ENCODE assay signal across 1 cellular context in genomic region chr4:8595237-8596087, GRCh38.
TF ChIP-seq lines count a peak whose summit lies in the region.

No MANE protein-coding gene starts in this region.

TF ChIP-seq in K562, 482 proteins besides CTCF, POLR2A, EP300 and RAD21:
- no peak for TF ChIP-seq ZNF592 (IDR thresholded peaks at IDR 0.05)
- TF ChIP-seq KAT7 (CRISPR knock-in tag; IDR thresholded peaks at IDR 0.05; ENCODE audit: borderline replicate concordance), result no peak
- peak; percentile 44; the same call in 1 of the 2 replicates for TF ChIP-seq NFIC (IDR thresholded peaks at IDR 0.05)
- 0 out of 2 replicates have a peak, but pooled peaks have one; percentile 16 for TF ChIP-seq ATF3 (IDR thresholded peaks at IDR 0.05)
- TF ChIP-seq ATF3 (CRISPR knock-in tag; conservative IDR thresholded peaks at IDR 0.05), result no peak
- TF ChIP-seq JUNB (CRISPR knock-in tag; conservative IDR thresholded peaks at IDR 0.05), result no peak
- TF ChIP-seq RBM17 (IDR thresholded peaks at IDR 0.05; ENCODE audit: borderline replicate concordance, low read depth, low read length), result no peak
